Comparison of ENCODE assay signal across 27 cellular contexts in the genomic region with DNA sequence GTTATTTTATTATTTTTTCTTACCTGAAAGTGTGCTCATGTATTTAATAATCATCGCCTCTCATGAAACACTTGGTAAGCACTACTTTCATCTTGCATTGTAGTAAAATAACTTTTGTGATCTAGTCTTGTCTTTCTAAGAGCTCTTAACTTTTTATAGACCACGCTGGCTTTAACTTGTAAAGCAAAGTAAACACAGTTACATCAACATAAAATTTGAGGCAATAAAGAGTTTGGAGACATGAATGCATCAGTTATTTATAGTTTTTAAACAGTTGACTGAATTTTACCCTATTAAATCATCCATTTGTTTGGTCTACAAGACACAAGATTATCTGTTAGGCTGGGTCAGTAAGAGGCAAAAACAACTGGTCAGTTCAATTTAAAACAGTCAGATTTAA.
"Had no signal": no experiment of that assay in that cellular context is flagged by ENCODE, and none has a peak within 500 bp of the region (broad histone marks: within the 10 kb centered on the region; RNA-seq: fewer than 3 reads in every experiment).

No MANE protein-coding gene starts in this region.

- H3K4me3 ChIP-seq: heart right ventricle, hepatocyte, left ventricle myocardium inferior, lung, pancreas, psoas muscle, right lobe of liver, suprapubic skin, thoracic aorta, tibial artery, upper lobe of right lung had no signal

- H3K4me3 Mint-ChIP-seq: mesothelial cell of epicardium; naive B cell; natural killer cell; stimulated activated effector memory CD8-positive, alpha-beta T cell treated with anti-CD3 and anti-CD28 coated beads, Interleukin-12 subunit alpha, Interleukin-12 subunit beta, amount 100 ng/mL, for 72 hours; stimulated activated naive CD8-positive, alpha-beta T cell treated with anti-CD3 and anti-CD28 coated beads, Interleukin-15, Interleukin-2, amounts not matched to agents 100 ng/mL and 50 ng/mL, for 24 hours had no signal

- ATAC-seq: heart right ventricle; natural killer cell; pancreas; psoas muscle; right lobe of liver; stimulated activated effector memory CD8-positive, alpha-beta T cell treated with anti-CD3 and anti-CD28 coated beads, Interleukin-12 subunit alpha, Interleukin-12 subunit beta, amount 100 ng/mL, for 72 hours; upper lobe of right lung had no signal

- H3K4me1 ChIP-seq: heart right ventricle, left ventricle myocardium inferior, pancreas, psoas muscle, right lobe of liver, suprapubic skin, tibial artery, upper lobe of right lung had no signal

- H3K27ac ChIP-seq: heart right ventricle, hepatocyte, left ventricle myocardium inferior, pancreas, psoas muscle, right lobe of liver, suprapubic skin, thoracic aorta, tibial artery, upper lobe of right lung had no signal

- H3K9me3 ChIP-seq: heart right ventricle, left ventricle myocardium inferior, pancreas, psoas muscle, right lobe of liver, suprapubic skin, thoracic aorta, tibial artery, upper lobe of right lung had no signal

- H3K4me1 Mint-ChIP-seq: natural killer cell; stimulated activated effector memory CD8-positive, alpha-beta T cell treated with anti-CD3 and anti-CD28 coated beads, Interleukin-12 subunit alpha, Interleukin-12 subunit beta, amount 100 ng/mL, for 72 hours had no signal

- H3K4me2 ChIP-seq: hepatocyte had no signal

- DNase-seq: heart right ventricle; islet precursor cell; left ventricle myocardium inferior; mesendoderm; naive B cell; natural killer cell; nucleus accumbens; pancreas; posterior cingulate gyrus; psoas muscle; right lobe of liver; stimulated activated CD4-positive, alpha-beta T cell treated with anti-CD3 and anti-CD28 coated beads, Interleukin-12 subunit alpha, Interleukin-12 subunit beta, amount 100 ng/mL, for 4 hours; stimulated activated CD4-positive, alpha-beta T cell treated with anti-CD3 and anti-CD28 coated beads, Interleukin-15, amount 100 ng/mL, for 24 hours; stimulated activated CD4-positive, alpha-beta T cell treated with anti-CD3 and anti-CD28 coated beads, Interleukin-2, amount 100 ng/mL, for 24 hours; stimulated activated CD4-positive, alpha-beta T cell treated with anti-CD3 and anti-CD28 coated beads, Interleukin-4, amount 100 ng/mL, for 24 hours; stimulated activated naive CD4-positive, alpha-beta T cell; tibial artery; trophoblast cell; upper lobe of right lung had no signal

- H3K27me3 ChIP-seq: hepatocyte, pancreas, right lobe of liver, suprapubic skin, tibial artery, upper lobe of right lung had no signal

- FAIRE-seq: pancreas, urothelium cell line had no signal

- H3K27ac Mint-ChIP-seq: mesothelial cell of epicardium; natural killer cell; stimulated activated effector memory CD8-positive, alpha-beta T cell treated with anti-CD3 and anti-CD28 coated beads, Interleukin-12 subunit alpha, Interleukin-12 subunit beta, amount 100 ng/mL, for 72 hours; stimulated activated naive CD8-positive, alpha-beta T cell treated with anti-CD3 and anti-CD28 coated beads, Interleukin-15, Interleukin-2, amounts not matched to agents 100 ng/mL and 50 ng/mL, for 24 hours had no signal

- H3K36me3 ChIP-seq: heart right ventricle, left ventricle myocardium inferior, pancreas, right lobe of liver, suprapubic skin, thoracic aorta, tibial artery, upper lobe of right lung had no signal

- H3K36me3 Mint-ChIP-seq: mesothelial cell of epicardium; naive B cell; natural killer cell; stimulated activated effector memory CD8-positive, alpha-beta T cell treated with anti-CD3 and anti-CD28 coated beads, Interleukin-12 subunit alpha, Interleukin-12 subunit beta, amount 100 ng/mL, for 72 hours had no signal

- H3K9me3 Mint-ChIP-seq: mesothelial cell of epicardium; naive B cell; natural killer cell; stimulated activated effector memory CD8-positive, alpha-beta T cell treated with anti-CD3 and anti-CD28 coated beads, Interleukin-12 subunit alpha, Interleukin-12 subunit beta, amount 100 ng/mL, for 72 hours; stimulated activated naive CD8-positive, alpha-beta T cell treated with anti-CD3 and anti-CD28 coated beads, Interleukin-15, Interleukin-2, amounts not matched to agents 100 ng/mL and 50 ng/mL, for 24 hours had no signal

- H3K79me2 ChIP-seq: hepatocyte had no signal

- H2AFZ ChIP-seq: hepatocyte had no signal
